Comparison of ENCODE assay signal across 8 cellular contexts in genomic region chr14:73058224-73058922, GRCh38. TPM values are rescaled to one million over a fixed set of nuclear protein-coding genes. Genes with fewer than 3 reads are reported as not detected.
DNase-seq lines count a peak whose midpoint lies in the region; ATAC-seq, FAIRE-seq and TF ChIP-seq lines count a peak whose summit lies in the region.

RBM25 (plus strand) TSS chr14:73058534; CDS start chr14:73071642, 13,108 bp downstream.

- ATAC-seq in natural killer cell treated with Interleukin-12 subunit alpha and Interleukin-12 subunit beta and Interleukin-15 and Interleukin-18, amount 100 ng/mL, for 72 hours = peak; percentile 100
- peak; percentile 100 for ATAC-seq in stimulated activated naive CD8-positive, alpha-beta T cell treated with anti-CD3 and anti-CD28 coated beads, Interleukin-15, Interleukin-2, amounts not matched to agents 100 U/mL and 50 U/mL, for 24 hours

- no peaks in the 10 kb centered on the region for H3K27me3 Mint-ChIP-seq in natural killer cell treated with Interleukin-12 subunit alpha and Interleukin-12 subunit beta and Interleukin-15 and Interleukin-18, amount 100 ng/mL, for 72 hours

- peaks cover 21% of the 10 kb centered on the region for H3K36me3 ChIP-seq in MG63

- no peak for TF ChIP-seq CTCF in fibroblast of the aortic adventitia (IDR thresholded peaks at IDR 0.05; ENCODE audit: insufficient read depth, low read length)

- peak; percentile 99 for FAIRE-seq in G401.6 (lab: Jason Lieb, UNC)

- peak within 1 kb of the TSS; percentile 91 for H3K4me3 ChIP-seq in MG63
- peak within 1 kb of the TSS; percentile 96 for H3K4me3 ChIP-seq in fibroblast of the aortic adventitia (ENCODE audit: low read depth, low read length)

- peaks cover 6% of the 10 kb centered on the region for H3K36me3 Mint-ChIP-seq in natural killer cell treated with Interleukin-12 subunit alpha and Interleukin-12 subunit beta and Interleukin-15 and Interleukin-18, amount 100 ng/mL, for 72 hours

- H3K27ac Mint-ChIP-seq in natural killer cell treated with Interleukin-12 subunit alpha and Interleukin-12 subunit beta and Interleukin-15 and Interleukin-18, amount 100 ng/mL, for 72 hours = no peak within 1 kb of the TSS

- H3K27me3 ChIP-seq in MG63 = no peaks in the 10 kb centered on the region

- H3K4me3 Mint-ChIP-seq in natural killer cell treated with Interleukin-12 subunit alpha and Interleukin-12 subunit beta and Interleukin-15 and Interleukin-18, amount 100 ng/mL, for 72 hours = no peak within 1 kb of the TSS

- peaks cover 11 to 19% of the 10 kb centered on the region in 2 donors for H3K4me1 Mint-ChIP-seq in natural killer cell treated with Interleukin-12 subunit alpha and Interleukin-12 subunit beta and Interleukin-15 and Interleukin-18, amount 100 ng/mL, for 72 hours (ENCODE audit: low read depth in 2 of 2)

- no peaks in the 10 kb centered on the region for H3K9me3 Mint-ChIP-seq in natural killer cell treated with Interleukin-12 subunit alpha and Interleukin-12 subunit beta and Interleukin-15 and Interleukin-18, amount 100 ng/mL, for 72 hours

- DNase-seq in HCEC 1CT = peak; percentile 99
- DNase-seq in MG63 = peak; percentile 93
- peak; percentile 98 for DNase-seq in SHP77 (lab: John Stamatoyannopoulos, UW)
- DNase-seq in activated effector memory CD4-positive, alpha-beta T cell treated with Interleukin-2 at 50 U/mL for 16 hours = peak; percentile 94
- peak; percentile 100 for DNase-seq in fibroblast of the aortic adventitia (ENCODE audit: low read depth)
- peak; percentile 97 for DNase-seq in natural killer cell treated with Interleukin-12 subunit alpha and Interleukin-12 subunit beta and Interleukin-15 and Interleukin-18, amount 100 ng/mL, for 72 hours (ENCODE audit: low spot score)
- peak; percentile 93 for DNase-seq in stimulated activated naive CD8-positive, alpha-beta T cell treated with anti-CD3 and anti-CD28 coated beads, Interleukin-15, Interleukin-2, amounts not matched to agents 100 U/mL and 50 U/mL, for 24 hours

- H3K9me3 ChIP-seq in MG63 = no peaks in the 10 kb centered on the region

RNA-seq across cellular contexts. Expression of gene RBM25, which starts in this region (rescaled TPM):
- 3.6 and 4.7 TPM in 2 replicates for total RNA-seq in MG63 (2014; rRNA removed; shearing (Covaris generic); ENCODE audit: low replicate concordance)
- 54.5 and 92.4 TPM in 2 replicates for total RNA-seq in fibroblast of the aortic adventitia (ENCODE audit: low replicate concordance)
- 100 to 1,000 TPM in 1 of 2 donors, 10 to 100 TPM in 1; 99.7 to 144 TPM for total RNA-seq in natural killer cell treated with Interleukin-12 subunit alpha and Interleukin-12 subunit beta and Interleukin-15 and Interleukin-18, amount 100 ng/mL, for 72 hours

Comparison
In these comparisons a context has a peak if more than half of its experiments do, and no peak if none do; other contexts are left out.
1. Peak in every context shown above with its lines: DNase-seq, ATAC-seq and H3K4me3 ChIP-seq.